Comparison of ENCODE assay signal across 29 cellular contexts in genomic region chr11:70624598-70624993, GRCh38.
"Had no signal": no experiment of that assay in that cellular context is flagged by ENCODE, and none has a peak within 500 bp of the region (broad histone marks: within the 10 kb centered on the region; RNA-seq: fewer than 3 reads in every experiment).

No MANE protein-coding gene starts in this region.

- H3K36me3 Mint-ChIP-seq: mesothelial cell of epicardium; naive B cell; natural killer cell; neural progenitor cell; stimulated activated memory B cell treated with anti-CD40 and anti-IgM and Interleukin-4, amounts not matched to agents 10 μg/mL and 1 μg/mL and 100 μg/mL, for 72 hours had no signal

- H3K27ac ChIP-seq: left ventricle myocardium inferior, neural progenitor cell, neutrophil, ovary, right atrium auricular region, right lobe of liver, testis, thyroid gland, transverse colon, upper lobe of left lung, vagina had no signal

- H3K4me3 Mint-ChIP-seq: mesothelial cell of epicardium; naive B cell; natural killer cell; nephron progenitor cell; neural progenitor cell; stimulated activated memory B cell treated with anti-CD40 and anti-IgM and Interleukin-4, amounts not matched to agents 10 μg/mL and 1 μg/mL and 100 μg/mL, for 72 hours; stimulated activated naive CD8-positive, alpha-beta T cell treated with anti-CD3 and anti-CD28 coated beads, Interleukin-15, amount 100 ng/mL, for 72 hours had no signal

- H3K4me3 ChIP-seq: left ventricle myocardium inferior, lung, neural progenitor cell, ovary, right atrium auricular region, right lobe of liver, smooth muscle cell, testis, thyroid gland, transverse colon, upper lobe of left lung, vagina had no signal

- H3K27me3 Mint-ChIP-seq: naive B cell, progenitor cell of endocrine pancreas had no signal

- H3K27ac Mint-ChIP-seq: mesothelial cell of epicardium; natural killer cell; progenitor cell of endocrine pancreas; stimulated activated memory B cell treated with anti-CD40 and anti-IgM and Interleukin-4, amounts not matched to agents 10 μg/mL and 1 μg/mL and 100 μg/mL, for 72 hours; stimulated activated naive CD8-positive, alpha-beta T cell treated with anti-CD3 and anti-CD28 coated beads, Interleukin-15, amount 100 ng/mL, for 72 hours had no signal

- H3K27me3 ChIP-seq: neural progenitor cell, ovary, right atrium auricular region, right lobe of liver, testis, thyroid gland, transverse colon, upper lobe of left lung, vagina had no signal

- H3K4me1 Mint-ChIP-seq: naive B cell; stimulated activated memory B cell treated with anti-CD40 and anti-IgM and Interleukin-4, amounts not matched to agents 10 μg/mL and 1 μg/mL and 100 μg/mL, for 72 hours had no signal

- DNase-seq: islet precursor cell; left ventricle myocardium inferior; mesendoderm; naive B cell; natural killer cell; occipital lobe; ovary; right lobe of liver; stimulated activated CD4-positive, alpha-beta T cell treated with anti-CD3 and anti-CD28 coated beads, Interleukin-1b, Interleukin-23, amount 100 ng/mL, for 48 hours; stimulated activated CD4-positive, alpha-beta T cell treated with anti-CD3 and anti-CD28 coated beads, Interleukin-2, amount 100 ng/mL, for 48 hours; stimulated activated CD4-positive, alpha-beta T cell treated with anti-CD3 and anti-CD28 coated beads, Interleukin-4, amount 100 ng/mL, for 4 hours; stimulated activated CD8-positive, alpha-beta memory T cell treated with anti-CD3 and anti-CD28 coated beads, Interleukin-4, amount 100 ng/mL, for 48 hours; stimulated activated naive CD4-positive, alpha-beta T cell treated with Interleukin-2 at 50 U/mL for 16 hours; stimulated activated naive CD8-positive, alpha-beta T cell treated with anti-CD3 and anti-CD28 coated beads, Interleukin-15, amount 100 ng/mL, for 72 hours; substantia nigra; testis; thyroid gland; upper lobe of left lung had no signal

- H3K9me3 ChIP-seq: neutrophil, ovary, right atrium auricular region, right lobe of liver, testis, thyroid gland, transverse colon, upper lobe of left lung, vagina had no signal

- H2AFZ ChIP-seq: neural progenitor cell had no signal

- ATAC-seq: natural killer cell; right lobe of liver; stimulated activated naive CD8-positive, alpha-beta T cell treated with anti-CD3 and anti-CD28 coated beads, Interleukin-15, amount 100 ng/mL, for 72 hours had no signal

- H3K4me2 ChIP-seq: neural progenitor cell, smooth muscle cell had no signal

- H3K9ac ChIP-seq: neural progenitor cell had no signal

- H3K36me3 ChIP-seq: left ventricle myocardium inferior, neural progenitor cell, neutrophil, ovary, right atrium auricular region, right lobe of liver, thyroid gland, transverse colon, upper lobe of left lung, vagina had no signal

- H3K4me1 ChIP-seq: thyroid gland had no signal

- H3K9me3 Mint-ChIP-seq: mesothelial cell of epicardium; natural killer cell; nephron progenitor cell; stimulated activated memory B cell treated with anti-CD40 and anti-IgM and Interleukin-4, amounts not matched to agents 10 μg/mL and 1 μg/mL and 100 μg/mL, for 72 hours; stimulated activated naive CD8-positive, alpha-beta T cell treated with anti-CD3 and anti-CD28 coated beads, Interleukin-15, amount 100 ng/mL, for 72 hours had no signal
